1 cellular context compared by ENCODE assay signal in genomic region chr16:15990902-15991301, GRCh38.
TF ChIP-seq lines count a peak whose summit lies in the region.

No MANE protein-coding gene starts in this region.

TF ChIP-seq in K562, 482 proteins besides CTCF, POLR2A, EP300 and RAD21 (continued from another document and continues in another):
- TF ChIP-seq CBX3 (IDR thresholded peaks at IDR 0.05; ENCODE audit: borderline replicate concordance in 1 of 2, low read length in 2 of 2), result 0 out of 3 replicates have a peak, but pooled peaks of 1 of the 2 experiments have one; percentile 30
- no peak for TF ChIP-seq PHF21A (IDR thresholded peaks at IDR 0.05; ENCODE audit: borderline replicate concordance, low read depth)
- TF ChIP-seq ZNF436 (CRISPR knock-in tag; IDR thresholded peaks at IDR 0.05), result no peak
- TF ChIP-seq, protein P1, sequence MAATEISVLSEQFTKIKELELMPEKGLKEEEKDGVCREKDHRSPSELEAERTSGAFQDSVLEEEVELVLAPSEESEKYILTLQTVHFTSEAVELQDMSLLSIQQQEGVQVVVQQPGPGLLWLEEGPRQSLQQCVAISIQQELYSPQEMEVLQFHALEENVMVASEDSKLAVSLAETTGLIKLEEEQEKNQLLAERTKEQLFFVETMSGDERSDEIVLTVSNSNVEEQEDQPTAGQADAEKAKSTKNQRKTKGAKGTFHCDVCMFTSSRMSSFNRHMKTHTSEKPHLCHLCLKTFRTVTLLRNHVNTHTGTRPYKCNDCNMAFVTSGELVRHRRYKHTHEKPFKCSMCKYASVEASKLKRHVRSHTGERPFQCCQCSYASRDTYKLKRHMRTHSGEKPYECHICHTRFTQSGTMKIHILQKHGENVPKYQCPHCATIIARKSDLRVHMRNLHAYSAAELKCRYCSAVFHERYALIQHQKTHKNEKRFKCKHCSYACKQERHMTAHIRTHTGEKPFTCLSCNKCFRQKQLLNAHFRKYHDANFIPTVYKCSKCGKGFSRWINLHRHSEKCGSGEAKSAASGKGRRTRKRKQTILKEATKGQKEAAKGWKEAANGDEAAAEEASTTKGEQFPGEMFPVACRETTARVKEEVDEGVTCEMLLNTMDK (IDR thresholded peaks at IDR 0.05; ENCODE audit: borderline replicate concordance, insufficient read depth, low read depth, low read length, poor library complexity, severe bottlenecking), result peak; percentile 40
- TF ChIP-seq ATF4 (CRISPR knock-in tag; IDR thresholded peaks at IDR 0.05), result no peak
- no peak for TF ChIP-seq ZKSCAN3 (CRISPR knock-in tag; IDR thresholded peaks at IDR 0.05)
- TF ChIP-seq, protein P2, sequence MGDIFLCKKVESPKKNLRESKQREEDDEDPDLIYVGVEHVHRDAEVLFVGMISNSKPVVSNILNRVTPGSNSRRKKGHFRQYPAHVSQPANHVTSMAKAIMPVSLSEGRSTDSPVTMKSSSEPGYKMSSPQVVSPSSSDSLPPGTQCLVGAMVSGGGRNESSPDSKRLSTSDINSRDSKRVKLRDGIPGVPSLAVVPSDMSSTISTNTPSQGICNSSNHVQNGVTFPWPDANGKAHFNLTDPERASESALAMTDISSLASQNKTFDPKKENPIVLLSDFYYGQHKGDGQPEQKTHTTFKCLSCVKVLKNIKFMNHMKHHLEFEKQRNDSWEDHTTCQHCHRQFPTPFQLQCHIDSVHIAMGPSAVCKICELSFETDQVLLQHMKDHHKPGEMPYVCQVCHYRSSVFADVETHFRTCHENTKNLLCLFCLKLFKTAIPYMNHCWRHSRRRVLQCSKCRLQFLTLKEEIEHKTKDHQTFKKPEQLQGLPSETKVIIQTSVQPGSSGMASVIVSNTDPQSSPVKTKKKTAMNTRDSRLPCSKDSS (IDR thresholded peaks at IDR 0.05; ENCODE audit: low read depth, partially characterized antibody), result no peak
- no peak; the same call in 1 of the 2 replicates for TF ChIP-seq ETV5 (CRISPR knock-in tag; IDR thresholded peaks at IDR 0.05; ENCODE audit: low read depth)
- no peak for TF ChIP-seq HES1 (IDR thresholded peaks at IDR 0.05; ENCODE audit: low read depth)
- TF ChIP-seq, protein P3, sequence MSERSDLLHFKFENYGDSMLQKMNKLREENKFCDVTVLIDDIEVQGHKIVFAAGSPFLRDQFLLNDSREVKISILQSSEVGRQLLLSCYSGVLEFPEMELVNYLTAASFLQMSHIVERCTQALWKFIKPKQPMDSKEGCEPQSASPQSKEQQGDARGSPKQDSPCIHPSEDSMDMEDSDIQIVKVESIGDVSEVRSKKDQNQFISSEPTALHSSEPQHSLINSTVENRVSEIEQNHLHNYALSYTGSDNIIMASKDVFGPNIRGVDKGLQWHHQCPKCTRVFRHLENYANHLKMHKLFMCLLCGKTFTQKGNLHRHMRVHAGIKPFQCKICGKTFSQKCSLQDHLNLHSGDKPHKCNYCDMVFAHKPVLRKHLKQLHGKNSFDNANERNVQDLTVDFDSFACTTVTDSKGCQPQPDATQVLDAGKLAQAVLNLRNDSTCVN (CRISPR knock-in tag; IDR thresholded peaks at IDR 0.05), result no peak
- TF ChIP-seq STAG1 (CRISPR knock-in tag; IDR thresholded peaks at IDR 0.05; ENCODE audit: borderline replicate concordance), result no peak
- no peak for TF ChIP-seq TCF7 (IDR thresholded peaks at IDR 0.05; ENCODE audit: borderline replicate concordance)
- no peak for TF ChIP-seq ZNF175 (CRISPR knock-in tag; IDR thresholded peaks at IDR 0.05; ENCODE audit: low read depth)
- TF ChIP-seq, protein P4, sequence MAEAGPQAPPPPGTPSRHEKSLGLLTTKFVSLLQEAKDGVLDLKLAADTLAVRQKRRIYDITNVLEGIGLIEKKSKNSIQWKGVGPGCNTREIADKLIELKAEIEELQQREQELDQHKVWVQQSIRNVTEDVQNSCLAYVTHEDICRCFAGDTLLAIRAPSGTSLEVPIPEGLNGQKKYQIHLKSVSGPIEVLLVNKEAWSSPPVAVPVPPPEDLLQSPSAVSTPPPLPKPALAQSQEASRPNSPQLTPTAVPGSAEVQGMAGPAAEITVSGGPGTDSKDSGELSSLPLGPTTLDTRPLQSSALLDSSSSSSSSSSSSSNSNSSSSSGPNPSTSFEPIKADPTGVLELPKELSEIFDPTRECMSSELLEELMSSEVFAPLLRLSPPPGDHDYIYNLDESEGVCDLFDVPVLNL (CRISPR knock-in tag; IDR thresholded peaks at IDR 0.05; ENCODE audit: low read depth), result no peak
- TF ChIP-seq, protein P5, sequence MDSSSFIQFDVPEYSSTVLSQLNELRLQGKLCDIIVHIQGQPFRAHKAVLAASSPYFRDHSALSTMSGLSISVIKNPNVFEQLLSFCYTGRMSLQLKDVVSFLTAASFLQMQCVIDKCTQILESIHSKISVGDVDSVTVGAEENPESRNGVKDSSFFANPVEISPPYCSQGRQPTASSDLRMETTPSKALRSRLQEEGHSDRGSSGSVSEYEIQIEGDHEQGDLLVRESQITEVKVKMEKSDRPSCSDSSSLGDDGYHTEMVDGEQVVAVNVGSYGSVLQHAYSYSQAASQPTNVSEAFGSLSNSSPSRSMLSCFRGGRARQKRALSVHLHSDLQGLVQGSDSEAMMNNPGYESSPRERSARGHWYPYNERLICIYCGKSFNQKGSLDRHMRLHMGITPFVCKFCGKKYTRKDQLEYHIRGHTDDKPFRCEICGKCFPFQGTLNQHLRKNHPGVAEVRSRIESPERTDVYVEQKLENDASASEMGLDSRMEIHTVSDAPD (CRISPR knock-in tag; IDR thresholded peaks at IDR 0.05), result no peak
- TF ChIP-seq ZC3H4 (CRISPR knock-in tag; IDR thresholded peaks at IDR 0.05; ENCODE audit: borderline replicate concordance), result no peak
- TF ChIP-seq ZNF133 (CRISPR knock-in tag; IDR thresholded peaks at IDR 0.05), result no peak
- no peak for TF ChIP-seq TAF1 (IDR thresholded peaks at IDR 0.05; ENCODE audit: control insufficient read depth, extremely low read depth, insufficient read depth, low read length, severe bottlenecking)
- no peak for TF ChIP-seq ZBTB40 (IDR thresholded peaks at IDR 0.05)
- no peak for TF ChIP-seq ZBTB40 (CRISPR knock-in tag; IDR thresholded peaks at IDR 0.05)
- peak; percentile 39; the same call in 1 of the 2 replicates for TF ChIP-seq CXXC5 (CRISPR knock-in tag; IDR thresholded peaks at IDR 0.05)
- TF ChIP-seq KAT7 (CRISPR knock-in tag; IDR thresholded peaks at IDR 0.05; ENCODE audit: borderline replicate concordance), result no peak
- TF ChIP-seq SREBF2 (CRISPR knock-in tag; IDR thresholded peaks at IDR 0.05), result no peak
- no peak for TF ChIP-seq BCOR (IDR thresholded peaks at IDR 0.05)
- TF ChIP-seq, protein P6, sequence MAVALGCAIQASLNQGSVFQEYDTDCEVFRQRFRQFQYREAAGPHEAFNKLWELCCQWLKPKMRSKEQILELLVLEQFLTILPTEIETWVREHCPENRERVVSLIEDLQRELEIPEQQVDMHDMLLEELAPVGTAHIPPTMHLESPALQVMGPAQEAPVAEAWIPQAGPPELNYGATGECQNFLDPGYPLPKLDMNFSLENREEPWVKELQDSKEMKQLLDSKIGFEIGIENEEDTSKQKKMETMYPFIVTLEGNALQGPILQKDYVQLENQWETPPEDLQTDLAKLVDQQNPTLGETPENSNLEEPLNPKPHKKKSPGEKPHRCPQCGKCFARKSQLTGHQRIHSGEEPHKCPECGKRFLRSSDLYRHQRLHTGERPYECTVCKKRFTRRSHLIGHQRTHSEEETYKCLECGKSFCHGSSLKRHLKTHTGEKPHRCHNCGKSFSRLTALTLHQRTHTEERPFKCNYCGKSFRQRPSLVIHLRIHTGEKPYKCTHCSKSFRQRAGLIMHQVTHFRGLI (CRISPR knock-in tag; IDR thresholded peaks at IDR 0.05), result no peak
- no peak for TF ChIP-seq ZBTB17 (CRISPR knock-in tag; IDR thresholded peaks at IDR 0.05)
- TF ChIP-seq MED1 (CRISPR knock-in tag; IDR thresholded peaks at IDR 0.05; ENCODE audit: borderline replicate concordance), result no peak
- TF ChIP-seq CREB5 (CRISPR knock-in tag; IDR thresholded peaks at IDR 0.05), result no peak
- no peak for TF ChIP-seq USF2 (CRISPR knock-in tag; IDR thresholded peaks at IDR 0.05)
